In genomic region chr22:45527456-45527855, GRCh38 we compare ENCODE assay signal across 27 cellular contexts. TPM values are rescaled to one million over a fixed set of nuclear protein-coding genes. Genes with fewer than 3 reads are reported as not detected.
A peak's percentile ranks its signal among the peaks of the same experiment; 100 is the strongest.
DNase-seq lines count a peak whose midpoint lies in the region; ATAC-seq and TF ChIP-seq lines count a peak whose summit lies in the region.
"Had no signal": no experiment of that assay in that cellular context is flagged by ENCODE, and none has a peak within 500 bp of the region (broad histone marks: within the 10 kb centered on the region; RNA-seq: fewer than 3 reads in every experiment).

No MANE protein-coding gene starts in this region.

- H3K4me2 ChIP-seq in GM23248 (ENCODE audit: unreplicated experiment), result peak overlapping the region; percentile 6
- H3K4me2 ChIP-seq: BLaER1 treated with 17β-estradiol and CSF1 and Interleukin-3, amounts not matched to agents 10 nM and 100 nM had no signal

- no peak for TF ChIP-seq EP300 in upper lobe of left lung (IDR thresholded peaks at IDR 0.05)

- ATAC-seq in upper lobe of left lung (ENCODE audit: low FRiP score in 2 of 2) (no peak), HG03095 (IDR thresholded peaks at IDR 0.05; ENCODE audit: unreplicated experiment) (no peak)
- ATAC-seq: GM12878 had no signal

- H3K27ac ChIP-seq in GM23248, result peak overlapping the region; percentile 35; the same call in 1 of the 2 replicates
- peak overlapping the region in 3 of 4 donors; percentile 1 to 65 (median 40) for H3K27ac ChIP-seq in upper lobe of left lung
- H3K27ac ChIP-seq: 22Rv1; BLaER1 treated with 17β-estradiol and CSF1 and Interleukin-3, amounts not matched to agents 10 nM and 100 nM; SJSA1 had no signal

- no peak overlapping the region for H3K4me3 ChIP-seq in GM23248
- H3K4me3 ChIP-seq in upper lobe of left lung, result no peak overlapping the region
- H3K4me3 ChIP-seq: BLaER1 treated with 17β-estradiol and CSF1 and Interleukin-3, amounts not matched to agents 10 nM and 100 nM; GM12878; Peyer's patch; SJSA1 had no signal

- H3K9me2 ChIP-seq in GM23248 (ENCODE audit: insufficient read depth), result no peaks in the 10 kb centered on the region

- no peaks in the 10 kb centered on the region for H4K20me1 ChIP-seq in GM23248 (ENCODE audit: insufficient read depth)

- H3K36me3 Mint-ChIP-seq in endothelial cell (ENCODE audit: low read depth, unreplicated experiment), result peaks cover 21% of the 10 kb centered on the region
- H3K36me3 Mint-ChIP-seq in nephron (ENCODE audit: low read depth), result peaks cover 46% of the 10 kb centered on the region
- H3K36me3 Mint-ChIP-seq: CD4-positive, alpha-beta memory T cell; IgD-negative memory B cell had no signal

- H3K4me3 Mint-ChIP-seq in endothelial cell (ENCODE audit: unreplicated experiment) (peak overlapping the region; percentile 44), nephron (no peak overlapping the region)
- H3K4me3 Mint-ChIP-seq: CD4-positive, alpha-beta memory T cell had no signal

- H3K27me3 ChIP-seq in GM23248 (replicated peaks; ENCODE audit: insufficient read depth) (no peaks in the 10 kb centered on the region), upper lobe of left lung (no peaks in the 10 kb centered on the region)
- H3K27me3 ChIP-seq: BLaER1 treated with 17β-estradiol and CSF1 and Interleukin-3, amounts not matched to agents 10 nM and 100 nM; Peyer's patch; SJSA1 had no signal

- H3K36me3 ChIP-seq in GM23248 (ENCODE audit: low read depth) (peaks cover 4% of the 10 kb centered on the region; the same call in 1 of the 2 replicates), upper lobe of left lung (no peaks in the 10 kb centered on the region)
- H3K36me3 ChIP-seq: Peyer's patch had no signal

- H3K27ac Mint-ChIP-seq in endothelial cell (ENCODE audit: unreplicated experiment) (no peak overlapping the region), nephron (peak overlapping the region in 2 of 3 experiments; percentile 46 to 81)
- H3K27ac Mint-ChIP-seq: CD4-positive, alpha-beta memory T cell; IgD-negative memory B cell had no signal

- H3F3A ChIP-seq in GM23248 (ENCODE audit: insufficient read depth), result peaks cover 24% of the 10 kb centered on the region

- no peaks in the 10 kb centered on the region for H3K9me3 ChIP-seq in GM23248 (ENCODE audit: low read depth)
- no peaks in the 10 kb centered on the region for H3K9me3 ChIP-seq in upper lobe of left lung
- H3K9me3 ChIP-seq: BLaER1 treated with 17β-estradiol and CSF1 and Interleukin-3, amounts not matched to agents 10 nM and 100 nM; Caco-2; Peyer's patch; SJSA1 had no signal

- H3K9ac ChIP-seq in GM23248, result no peak overlapping the region
- H3K9ac ChIP-seq: BLaER1 treated with 17β-estradiol and CSF1 and Interleukin-3, amounts not matched to agents 10 nM and 100 nM had no signal

- peaks cover 43% of the 10 kb centered on the region for H3K4me1 ChIP-seq in GM23248 (ENCODE audit: insufficient read depth)
- H3K4me1 ChIP-seq in upper lobe of left lung, result peaks cover 0 to 4% (median 0%) of the 10 kb centered on the region in 4 donors
- H3K4me1 ChIP-seq: Caco-2, Peyer's patch had no signal

- TF ChIP-seq CTCF in endothelial cell (IDR thresholded peaks at IDR 0.05; ENCODE audit: unreplicated experiment) (no peak), nephron (IDR thresholded peaks at IDR 0.05; ENCODE audit: unreplicated experiment in 3 of 3) (no peak), upper lobe of left lung (IDR thresholded peaks at IDR 0.05) (no peak)

- TF ChIP-seq POLR2A in upper lobe of left lung (IDR thresholded peaks at IDR 0.05), result no peak

- H3K79me2 ChIP-seq in GM23248 (ENCODE audit: insufficient read depth), result no peaks in the 10 kb centered on the region

- H3K27me3 Mint-ChIP-seq in endothelial cell (ENCODE audit: unreplicated experiment) (peaks cover 7% of the 10 kb centered on the region), nephron (ENCODE audit: low read depth) (no peaks in the 10 kb centered on the region)

- no peaks in the 10 kb centered on the region for H3K4me1 Mint-ChIP-seq in endothelial cell (ENCODE audit: unreplicated experiment)
- peaks cover 48% of the 10 kb centered on the region for H3K4me1 Mint-ChIP-seq in nephron
- H3K4me1 Mint-ChIP-seq: CD4-positive, alpha-beta memory T cell; IgD-negative memory B cell had no signal

- in situ Hi-C loops in GM23248 (cut with MboI), result no loop called here

- 80 to 81% methylated on average over 6 of the region's 6 CpGs for WGBS in GM23248 (ENCODE audit: low coverage in 1 of 2, low lambda C conversion rate in 2 of 2, missing lambda C conversion rate in 2 of 2), 2 experiments
- 92 to 100% methylated on average over 3 to 6 of the region's 6 CpGs for WGBS in upper lobe of left lung, 2 donors

- no peak overlapping the region for H2AFZ ChIP-seq in GM23248

- H3K9me3 Mint-ChIP-seq in endothelial cell (ENCODE audit: unreplicated experiment) (no peaks in the 10 kb centered on the region), nephron (no peaks in the 10 kb centered on the region)
- H3K9me3 Mint-ChIP-seq: CD4-positive, alpha-beta memory T cell; IgD-negative memory B cell had no signal

- no peak for DNase-seq in GM23248
- no peak for DNase-seq in endothelial cell (ENCODE audit: low spot score)
- no peak for DNase-seq in upper lobe of left lung
- no peak for DNase-seq in activated CD8-positive, alpha-beta memory T cell treated with anti-CD3 and anti-CD28 coated beads, Interleukin-2, amount 50 U/mL, for 48 hours
- DNase-seq in NCI-H226, result no peak
- no peak for DNase-seq in activated CD4-positive, CD25-positive, alpha-beta regulatory T cell (lab: John Stamatoyannopoulos, UW)
- DNase-seq: ACHN; Caco-2; CD4-positive, alpha-beta memory T cell; DMS 273 treated with DMSO at 0.1 percent for 48 hours; DMS79 treated with DMSO at 0.1 percent for 48 hours; H7; NCI-H1105; NCI-H146; NCI-H2029; NCI-H345; NCI-H524 treated with DMSO at 0.1 percent for 48 hours; NCI-H82; Peyer's patch had no signal

RNA-seq across cellular contexts. Expression of gene FBLN1, which starts 24.8 kb away (rescaled TPM):
- 107 and 137 TPM in 2 replicates for total RNA-seq in GM23248 (2014; rRNA removed; shearing (Covaris generic))
- 304 and 335 TPM in 2 replicates for polyA plus RNA-seq in GM23248 (2016; fragmentation: Nextera tagmentation; extraction: Ambion mirVana)
- total RNA-seq in endothelial cell (ENCODE audit: unreplicated experiment), result 238 TPM
- total RNA-seq in upper lobe of left lung, result 100 to 1,000 TPM in 4 of 6 donors, 10 to 100 TPM in 2; 63.9 to 523 (median 207) TPM
- total RNA-seq: CD4-positive, alpha-beta memory T cell; OCI-LY7 had no signal
- polyA plus RNA-seq: CD4-positive, alpha-beta memory T cell; IgD-negative memory B cell had no signal
